In genomic region chr7:66845382-66846095, GRCh38 we compare ENCODE assay signal across 8 cellular contexts.
DNase-seq lines count a peak whose midpoint lies in the region; ATAC-seq and TF ChIP-seq lines count a peak whose summit lies in the region.

No MANE protein-coding gene starts in this region.

- H3K9ac ChIP-seq in iPS-15b (ENCODE audit: low read depth, low read length): peak overlapping the region; percentile 94

- H3K4me3 ChIP-seq in HL-60 (replicated peaks; ENCODE audit: insufficient read depth, low read length): peak overlapping the region; percentile 74
- peak overlapping the region; percentile 98 for H3K4me3 ChIP-seq in iPS-15b (ENCODE audit: low read depth, low read length)
- H3K4me3 ChIP-seq in spleen: peak overlapping the region; percentile 49 to 90 (median 86)

- H3K27me3 Mint-ChIP-seq in activated T-cell treated with anti-CD3 and anti-CD28 coated beads, Interleukin-2, amount 50 U/mL, for 72 hours (ENCODE audit: low read depth): no peaks in the 10 kb centered on the region

- H3K36me3 ChIP-seq in iPS-15b (ENCODE audit: control insufficient read depth, insufficient read depth, low read length) (no peaks in the 10 kb centered on the region), spleen (no peaks in the 10 kb centered on the region)

- WGBS in spleen, 5 donors: 76 to 81% (median 79%) methylated on average over 19 of the region's 19 CpGs

- H3K9me3 Mint-ChIP-seq in activated T-cell treated with anti-CD3 and anti-CD28 coated beads, Interleukin-2, amount 50 U/mL, for 72 hours: no peaks in the 10 kb centered on the region

- H3K9me3 ChIP-seq in iPS-15b (ENCODE audit: control insufficient read depth, insufficient read depth, low read length): no peaks in the 10 kb centered on the region
- no peaks in the 10 kb centered on the region for H3K9me3 ChIP-seq in spleen

- peak overlapping the region; percentile 98 for H3K27ac Mint-ChIP-seq in activated T-cell treated with anti-CD3 and anti-CD28 coated beads, Interleukin-2, amount 50 U/mL, for 72 hours

- intact Hi-C loops in spleen (cut with DNase I; ENCODE audit: low total_unique reads): no loop called here

- H3K4me3 Mint-ChIP-seq in activated T-cell treated with anti-CD3 and anti-CD28 coated beads, Interleukin-2, amount 50 U/mL, for 72 hours: peak overlapping the region; percentile 84 to 94

- H3K27me3 ChIP-seq in HL-60 (ENCODE audit: insufficient read depth, poor library complexity, severe bottlenecking): no peaks in the 10 kb centered on the region
- no peaks in the 10 kb centered on the region for H3K27me3 ChIP-seq in iPS-15b (ENCODE audit: control insufficient read depth, insufficient read depth, low read length)
- H3K27me3 ChIP-seq in spleen (replicated peaks in 1 of 7): no peaks in the 10 kb centered on the region

- peaks cover 38% of the 10 kb centered on the region for H3K4me1 Mint-ChIP-seq in activated T-cell treated with anti-CD3 and anti-CD28 coated beads, Interleukin-2, amount 50 U/mL, for 72 hours (ENCODE audit: low read depth)

- H3K4me1 ChIP-seq in iPS-15b (ENCODE audit: control insufficient read depth, insufficient read depth, low read length): peaks cover 11% of the 10 kb centered on the region
- peaks cover 5 to 47% (median 20%) of the 10 kb centered on the region in 6 donors for H3K4me1 ChIP-seq in spleen

- peaks cover 0 to 4% of the 10 kb centered on the region in 2 donors for H3K36me3 Mint-ChIP-seq in activated T-cell treated with anti-CD3 and anti-CD28 coated beads, Interleukin-2, amount 50 U/mL, for 72 hours (ENCODE audit: insufficient read depth in 2 of 2)

- ATAC-seq in activated T-cell treated with anti-CD3 and anti-CD28 coated beads, Interleukin-2, amount 50 U/mL, for 72 hours (replicated peaks in 1 of 2): no peak
- ATAC-seq in GM19395 (IDR thresholded peaks at IDR 0.05; ENCODE audit: unreplicated experiment) (no peak), HG02885 (IDR thresholded peaks at IDR 0.05; ENCODE audit: poor library complexity, unreplicated experiment) (no peak), HG03460 (IDR thresholded peaks at IDR 0.05; ENCODE audit: unreplicated experiment) (no peak)

- TF ChIP-seq CTCF in HL-60 (IDR thresholded peaks at IDR 0.05; ENCODE audit: insufficient read depth, low read length) (no peak), spleen (IDR thresholded peaks at IDR 0.05 in 8 of 11, conservative IDR thresholded peaks at IDR 0.05 in 3 of 11) (no peak)

- peak overlapping the region; percentile 95 for H3K27ac ChIP-seq in HL-60 (replicated peaks)
- peak overlapping the region; percentile 90 to 96 (median 92) for H3K27ac ChIP-seq in spleen

- TF ChIP-seq POLR2A in spleen (IDR thresholded peaks at IDR 0.05): no peak

- no peak for DNase-seq in HL-60 (ENCODE audit: low read depth in 1 of 2, low spot score in 1 of 2)
- no peak for DNase-seq in activated T-cell treated with anti-CD3 and anti-CD28 coated beads, Interleukin-2, amount 50 U/mL, for 72 hours
- DNase-seq in spleen: peak; percentile 88
- no peak for DNase-seq in activated CD4-positive, alpha-beta T cell treated with anti-CD3 and anti-CD28 coated beads, Interleukin-2, amount 50 U/mL, for 48 hours
